Comparison of ENCODE assay signal across 8 cellular contexts in genomic region chr4:108168672-108169562, GRCh38. TPM values are rescaled to one million over a fixed set of nuclear protein-coding genes. Genes with fewer than 3 reads are reported as not detected.
DNase-seq lines count a peak whose midpoint lies in the region; ATAC-seq and TF ChIP-seq lines count a peak whose summit lies in the region.

LEF1 (minus strand) TSS chr4:108168932; CDS start chr4:108167767, 1,165 bp downstream.

- H3F3A ChIP-seq in neural cell (ENCODE audit: insufficient read depth, low read length, poor library complexity, severe bottlenecking), result peaks cover 3% of the 10 kb centered on the region

- H3K9me3 Mint-ChIP-seq in activated CD8-positive, alpha-beta memory T cell treated with anti-CD3 and anti-CD28 coated beads, Interleukin-2, amount 10 ng/mL, durations not matched to agents 7 days and 5 days (ENCODE audit: low read depth), result no peaks in the 10 kb centered on the region

- TF ChIP-seq POLR2A in tibial nerve (IDR thresholded peaks at IDR 0.05), result peak in 1 of 2 donors; percentile 30

- H3K4me3 Mint-ChIP-seq in activated CD8-positive, alpha-beta memory T cell treated with anti-CD3 and anti-CD28 coated beads, Interleukin-2, amount 10 ng/mL, durations not matched to agents 7 days and 5 days, result peak within 1 kb of the TSS; percentile 86

- CTCF ChIA-PET in activated CD8-positive, alpha-beta memory T cell treated with anti-CD3 and anti-CD28 coated beads, Interleukin-2, amount 10 ng/mL, durations not matched to agents 7 days and 5 days (lab: Charles Lee), result interaction anchor here (1.2 to 1.5 kb wide), 3 partner anchors 9 to 324 kb away, joined by 3 to 5 read pairs (median 4); no protein-coding TSS in a partner anchor

- H4K20me1 ChIP-seq in neural cell (ENCODE audit: insufficient read depth), result no peaks in the 10 kb centered on the region

- no peak for TF ChIP-seq RAD21 in neural cell (conservative IDR thresholded peaks at IDR 0.05)

- no peak within 1 kb of the TSS for H2AFZ ChIP-seq in neural cell (ENCODE audit: low read depth, low read length)

- H3K9me3 ChIP-seq in esophagus (ENCODE audit: control insufficient read depth in 2 of 2, insufficient read depth in 1 of 2, low read depth in 1 of 2, low read length in 1 of 2) (no peaks in the 10 kb centered on the region), neural cell (ENCODE audit: low read length) (no peaks in the 10 kb centered on the region), tibial nerve (no peaks in the 10 kb centered on the region)

- no peak for TF ChIP-seq CTCF in neural cell (IDR thresholded peaks at IDR 0.05; ENCODE audit: poor library complexity, severe bottlenecking)
- no peak for TF ChIP-seq CTCF in tibial nerve (IDR thresholded peaks at IDR 0.05)

- peak within 1 kb of the TSS; percentile 52 to 53 for H3K27ac ChIP-seq in esophagus (ENCODE audit: low read depth in 2 of 2, low read length in 1 of 2)
- no peak within 1 kb of the TSS for H3K27ac ChIP-seq in neural cell (ENCODE audit: low read length)
- peak within 1 kb of the TSS in 2 of 4 donors; percentile 56 to 78 for H3K27ac ChIP-seq in tibial nerve

- DNase-seq in Daoy (ENCODE audit: low read depth), result peak; percentile 72
- peak; percentile 82 for DNase-seq in NCI-H2227 (lab: John Stamatoyannopoulos, UW; ENCODE audit: unreplicated experiment)
- peak; percentile 59 for DNase-seq in activated CD8-positive, alpha-beta memory T cell treated with anti-CD3 and anti-CD28 coated beads, Interleukin-2, amount 10 ng/mL, durations not matched to agents 7 days and 5 days
- peak in 1 of 2 donors; percentile 17 for DNase-seq in tibial nerve (ENCODE audit: low spot score in 2 of 2)

- H3K27ac Mint-ChIP-seq in activated CD8-positive, alpha-beta memory T cell treated with anti-CD3 and anti-CD28 coated beads, Interleukin-2, amount 10 ng/mL, durations not matched to agents 7 days and 5 days, result peak within 1 kb of the TSS; percentile 88

- ATAC-seq in HG02623 (IDR thresholded peaks at IDR 0.05; ENCODE audit: unreplicated experiment), result peak; percentile 32
- ATAC-seq in activated CD8-positive, alpha-beta memory T cell treated with anti-CD3 and anti-CD28 coated beads, Interleukin-2, amount 10 ng/mL, durations not matched to agents 7 days and 5 days, result peak; percentile 32
- no peak for ATAC-seq in GM19328 (IDR thresholded peaks at IDR 0.05; ENCODE audit: unreplicated experiment)

- 0 to 1% methylated on average over 47 to 61 of the region's 61 CpGs for WGBS in esophagus, 2 donors
- WGBS in tibial nerve, 2 donors, result 0 to 2% methylated on average over 34 to 59 of the region's 61 CpGs

- no peaks in the 10 kb centered on the region for H3K9me2 ChIP-seq in neural cell (ENCODE audit: insufficient read depth, low read length)

- H3K4me3 ChIP-seq in esophagus (ENCODE audit: low read depth in 1 of 2, low read length in 2 of 2), result peak within 1 kb of the TSS; percentile 68 to 70
- peak within 1 kb of the TSS; percentile 73 for H3K4me3 ChIP-seq in neural cell (ENCODE audit: low read length)
- H3K4me3 ChIP-seq in tibial nerve, result peak within 1 kb of the TSS; percentile 42 to 76 (median 54)

- H3K36me3 ChIP-seq in esophagus (ENCODE audit: control insufficient read depth in 2 of 2, insufficient read depth in 2 of 2, low read length in 1 of 2) (no peaks in the 10 kb centered on the region), neural cell (ENCODE audit: insufficient read depth, low read length) (no peaks in the 10 kb centered on the region), tibial nerve (no peaks in the 10 kb centered on the region)

- H3K36me3 Mint-ChIP-seq in activated CD8-positive, alpha-beta memory T cell treated with anti-CD3 and anti-CD28 coated beads, Interleukin-2, amount 10 ng/mL, durations not matched to agents 7 days and 5 days, result peaks cover 6% of the 10 kb centered on the region

- TF ChIP-seq EP300 in neural cell (conservative IDR thresholded peaks at IDR 0.05; ENCODE audit: poor library complexity, severe bottlenecking) (no peak), tibial nerve (IDR thresholded peaks at IDR 0.05) (no peak)

- H3K4me2 ChIP-seq in neural cell (ENCODE audit: low read length), result peak within 1 kb of the TSS; percentile 42

- H3K4me1 ChIP-seq in esophagus (ENCODE audit: control insufficient read depth in 2 of 2, insufficient read depth in 2 of 2, low read length in 1 of 2), result peaks cover 0 to 5% of the 10 kb centered on the region in 2 donors
- H3K4me1 ChIP-seq in tibial nerve, result peaks cover 0 to 58% (median 20%) of the 10 kb centered on the region in 4 donors

- H3K9ac ChIP-seq in neural cell (ENCODE audit: low read length), result no peak within 1 kb of the TSS

- H3K79me2 ChIP-seq in neural cell (replicated peaks; ENCODE audit: insufficient read depth, low read length), result no peaks in the 10 kb centered on the region

- H3K4me1 Mint-ChIP-seq in activated CD8-positive, alpha-beta memory T cell treated with anti-CD3 and anti-CD28 coated beads, Interleukin-2, amount 10 ng/mL, durations not matched to agents 7 days and 5 days, result peaks cover 51% of the 10 kb centered on the region

- peaks cover 0 to 10% of the 10 kb centered on the region in 2 donors for H3K27me3 ChIP-seq in esophagus (ENCODE audit: control insufficient read depth in 1 of 2, insufficient read depth in 2 of 2, low read length in 2 of 2)
- H3K27me3 ChIP-seq in neural cell (ENCODE audit: insufficient read depth, low read depth, low read length), result peaks cover 98% of the 10 kb centered on the region
- H3K27me3 ChIP-seq in tibial nerve, result peaks cover 3 to 67% of the 10 kb centered on the region in 2 donors

- peaks cover 77% of the 10 kb centered on the region for H3K27me3 Mint-ChIP-seq in activated CD8-positive, alpha-beta memory T cell treated with anti-CD3 and anti-CD28 coated beads, Interleukin-2, amount 10 ng/mL, durations not matched to agents 7 days and 5 days

TF ChIP-seq in neural cell, 6 proteins besides CTCF, POLR2A, EP300 and RAD21:
- TF ChIP-seq EZH2 (IDR thresholded peaks at IDR 0.05; ENCODE audit: borderline replicate concordance, insufficient read depth, low read length, poor library complexity, severe bottlenecking), result peak; percentile 64
- no peak for TF ChIP-seq TAF1 (IDR thresholded peaks at IDR 0.05; ENCODE audit: low read depth)

RNA-seq across cellular contexts. Expression of gene LEF1, which starts in this region (rescaled TPM):
- total RNA-seq in Daoy (2014; rRNA removed; shearing (Covaris generic)), result 17.1 and 19.7 TPM in 2 replicates
- 10 to 100 TPM; 29.4 to 30.6 TPM for total RNA-seq in activated CD8-positive, alpha-beta memory T cell treated with anti-CD3 and anti-CD28 coated beads, Interleukin-2, amount 10 ng/mL, durations not matched to agents 7 days and 5 days
- 1 to 10 TPM; 4.6 to 7.4 TPM for polyA plus RNA-seq in esophagus
- polyA plus RNA-seq in neural cell, result 0.60 and 0.78 TPM in 2 replicates
- polyA minus RNA-seq in neural cell, result 1.3 and 1.7 TPM in 2 replicates
- 10 to 100 TPM in 1 of 4 donors, 1 to 10 TPM in 3; 1.9 to 11.7 (median 8.3) TPM for total RNA-seq in tibial nerve
